ENCODE assay signal across 8 cellular contexts in genomic region chr6:16731503-16732018, GRCh38. TPM values are rescaled to one million over a fixed set of nuclear protein-coding genes. Genes with fewer than 3 reads are reported as not detected.
DNase-seq lines count a peak whose midpoint lies in the region; ATAC-seq and TF ChIP-seq lines count a peak whose summit lies in the region.

No MANE protein-coding gene starts in this region.

- peaks cover 42% of the 10 kb centered on the region for H3K4me1 Mint-ChIP-seq in osteocyte (ENCODE audit: unreplicated experiment)

- H4K20me1 ChIP-seq in DOHH2 (ENCODE audit: control insufficient read depth, insufficient read depth, low read depth, low read length), result no peaks in the 10 kb centered on the region

- H3K27me3 ChIP-seq in DOHH2 (ENCODE audit: control insufficient read depth, low read length) (no peaks in the 10 kb centered on the region), body of pancreas (no peaks in the 10 kb centered on the region), foreskin keratinocyte (no peaks in the 10 kb centered on the region)

- no peaks in the 10 kb centered on the region for H3K27me3 Mint-ChIP-seq in osteocyte (ENCODE audit: unreplicated experiment)

- H3K79me2 ChIP-seq in DOHH2 (ENCODE audit: control insufficient read depth, low read length), result no peaks in the 10 kb centered on the region

- TF ChIP-seq CTCF in DOHH2 (IDR thresholded peaks at IDR 0.05; ENCODE audit: low read depth, low read length, poor library complexity, severe bottlenecking), result no peak
- no peak for TF ChIP-seq CTCF in body of pancreas (IDR thresholded peaks at IDR 0.05)
- no peak for TF ChIP-seq CTCF in foreskin keratinocyte (conservative IDR thresholded peaks at IDR 0.05)
- TF ChIP-seq CTCF in osteocyte (IDR thresholded peaks at IDR 0.05), result no peak

- no peak overlapping the region for H3K4me3 Mint-ChIP-seq in osteocyte (ENCODE audit: unreplicated experiment)

- no peak for TF ChIP-seq POLR2A in body of pancreas (IDR thresholded peaks at IDR 0.05)

- ATAC-seq in GM19468 (IDR thresholded peaks at IDR 0.05; ENCODE audit: extremely low read depth, unreplicated experiment), result peak; percentile 92
- peak; percentile 97 for ATAC-seq in HG03520 (IDR thresholded peaks at IDR 0.05; ENCODE audit: unreplicated experiment)
- ATAC-seq in body of pancreas, result peak; percentile 27
- no peak for ATAC-seq in foreskin keratinocyte

- DNase-seq in body of pancreas (no peak), UCSD-AML1 (lab: John Stamatoyannopoulos, UW; ENCODE audit: unreplicated experiment) (no peak), foreskin keratinocyte (no peak), osteocyte (ENCODE audit: extremely low spot score, unreplicated experiment) (no peak), caudate nucleus (lab: John Stamatoyannopoulos, UW) (no peak)

- WGBS in body of pancreas, 2 donors, result 18 to 19% methylated on average over 5 of the region's 5 CpGs

- H3F3A ChIP-seq in DOHH2 (ENCODE audit: control insufficient read depth, insufficient read depth), result no peaks in the 10 kb centered on the region

- H3K9me3 ChIP-seq in DOHH2 (ENCODE audit: control insufficient read depth, insufficient read depth, low read length) (no peaks in the 10 kb centered on the region), body of pancreas (no peaks in the 10 kb centered on the region)

- H3K9me3 Mint-ChIP-seq in osteocyte (ENCODE audit: unreplicated experiment), result no peaks in the 10 kb centered on the region

- peak overlapping the region; percentile 38 for H3K4me2 ChIP-seq in DOHH2 (ENCODE audit: low read length)

- no peaks in the 10 kb centered on the region for H3K36me3 ChIP-seq in DOHH2 (ENCODE audit: control insufficient read depth, low read length)
- H3K36me3 ChIP-seq in body of pancreas (replicated peaks in 1 of 2; ENCODE audit: insufficient read depth in 1 of 2, low read depth in 2 of 2), result no peaks in the 10 kb centered on the region

- H3K4me1 ChIP-seq in DOHH2 (ENCODE audit: control insufficient read depth, low read length), result peaks cover 19% of the 10 kb centered on the region
- peaks cover 25% of the 10 kb centered on the region for H3K4me1 ChIP-seq in body of pancreas
- peaks cover 18% of the 10 kb centered on the region for H3K4me1 ChIP-seq in foreskin keratinocyte

- no peak overlapping the region for H3K27ac Mint-ChIP-seq in osteocyte (ENCODE audit: unreplicated experiment)

- H3K4me3 ChIP-seq in DOHH2 (ENCODE audit: low read length), result 0 out of 2 replicates have a peak overlapping the region, but pooled peaks have one; percentile 19
- no peak overlapping the region for H3K4me3 ChIP-seq in body of pancreas

- H3K27ac ChIP-seq in DOHH2 (ENCODE audit: low read depth, low read length) (no peak overlapping the region), body of pancreas (no peak overlapping the region), foreskin keratinocyte (no peak overlapping the region), caudate nucleus (ENCODE audit: low read depth, low read length) (no peak overlapping the region)

- peaks cover 10% of the 10 kb centered on the region for H3K36me3 Mint-ChIP-seq in osteocyte (ENCODE audit: unreplicated experiment)

- H3K9me2 ChIP-seq in DOHH2 (replicated peaks; ENCODE audit: control insufficient read depth, low read length), result no peaks in the 10 kb centered on the region

- intact Hi-C loops in body of pancreas (cut with DNase I), result no loop called here

RNA-seq across cellular contexts. Expression of gene ATXN1, which starts 29.7 kb away (rescaled TPM):
- total RNA-seq in body of pancreas, result 10 to 100 TPM; 24.6 to 24.7 TPM
- total RNA-seq in foreskin keratinocyte, result 7.2 and 11.9 TPM in 2 replicates
- 2.4 and 3.0 TPM in 2 replicates for polyA plus RNA-seq in foreskin keratinocyte
- total RNA-seq in osteocyte, result 51.6 and 54.4 TPM in 2 replicates
